Comparison of ENCODE assay signal across 1 cellular context in genomic region chr5:156906807-156907206, GRCh38.
TF ChIP-seq lines count a peak whose summit lies in the region.

No MANE protein-coding gene starts in this region.

TF ChIP-seq in H1, 55 proteins besides CTCF, POLR2A, EP300 and RAD21:
- TF ChIP-seq RBBP5 (IDR thresholded peaks at IDR 0.05; ENCODE audit: borderline replicate concordance, low read depth, low read length) (no peak), TCF12 (IDR thresholded peaks at IDR 0.05; ENCODE audit: low read depth, low read length) (no peak), GABPA (IDR thresholded peaks at IDR 0.05; ENCODE audit: borderline replicate concordance, insufficient read depth, low read length) (no peak), SAP30 (IDR thresholded peaks at IDR 0.05; ENCODE audit: insufficient read depth, insufficient replicate concordance, low read length) (no peak), CREB1 (IDR thresholded peaks at IDR 0.05) (no peak), KDM1A (IDR thresholded peaks at IDR 0.05; ENCODE audit: borderline replicate concordance, low read length) (no peak), CHD7 (IDR thresholded peaks at IDR 0.05; ENCODE audit: insufficient replicate concordance, low read length) (no peak), BCL11A (IDR thresholded peaks at IDR 0.05; ENCODE audit: low read depth in 2 of 2, low read length in 2 of 2) (no peak), SIRT6 (IDR thresholded peaks at IDR 0.05; ENCODE audit: low read length) (no peak), SIX5 (IDR thresholded peaks at IDR 0.05; ENCODE audit: low read depth, low read length) (no peak), NRF1 (IDR thresholded peaks at IDR 0.05; ENCODE audit: low read depth, low read length) (no peak), HDAC2 (IDR thresholded peaks at IDR 0.05; ENCODE audit: borderline replicate concordance in 1 of 2, low read depth in 2 of 2, low read length in 2 of 2) (no peak), TEAD4 (IDR thresholded peaks at IDR 0.05; ENCODE audit: low read depth, low read length) (no peak)
